Comparison of ENCODE assay signal across 18 cellular contexts in genomic region chr1:218492840-218493239, GRCh38.
"Had no signal": no experiment of that assay in that cellular context is flagged by ENCODE, and none has a peak within 500 bp of the region (broad histone marks: within the 10 kb centered on the region; RNA-seq: fewer than 3 reads in every experiment).

No MANE protein-coding gene starts in this region.

- H3K4me3 Mint-ChIP-seq: activated CD8-positive, alpha-beta T cell treated with anti-CD3 and anti-CD28 coated beads, Interleukin-2, amount 10 ng/mL, durations not matched to agents 7 days and 5 days; activated T-helper 1 cell treated with anti-CD3 and anti-CD28 coated beads, Interleukin-12 subunit alpha, Interleukin-12 subunit beta, Interleukin-2, Interleukin-4 antibody, amounts not matched to agents 30 ng/mL and 10 ng/mL and 1 ng/mL, durations not matched to agents 14 hours and 24 hours and 36 hours had no signal

- DNase-seq: activated CD8-positive, alpha-beta memory T cell treated with anti-CD3 and anti-CD28 coated beads, Interleukin-2, amount 50 U/mL, for 48 hours; activated CD8-positive, alpha-beta T cell treated with anti-CD3 and anti-CD28 coated beads, Interleukin-2, amount 10 ng/mL, durations not matched to agents 7 days and 5 days; activated naive CD4-positive, alpha-beta T cell; central memory CD4-positive, alpha-beta T cell; effector memory CD4-positive, alpha-beta T cell; erythroblast; midbrain; stimulated activated CD4-positive, alpha-beta T cell treated with anti-CD3 and anti-CD28 coated beads, Interleukin-4, amount 100 ng/mL, for 1 hour; stimulated activated CD8-positive, alpha-beta memory T cell treated with anti-CD3 and anti-CD28 coated beads, Interleukin-4, amount 100 ng/mL, for 48 hours; stomach; T-helper 9 cell; uterus had no signal

- H3K4me2 ChIP-seq: hepatocyte had no signal

- H3K4me3 ChIP-seq: coronary artery, hepatocyte, stomach, thoracic aorta, uterus had no signal

- H3K27ac ChIP-seq: coronary artery, hepatocyte, parathyroid adenoma, stomach, thoracic aorta, uterus, VCaP had no signal

- H2AFZ ChIP-seq: hepatocyte, parathyroid adenoma had no signal

- H3K4me1 ChIP-seq: parathyroid adenoma, uterus had no signal

- H3K36me3 ChIP-seq: stomach, thoracic aorta, uterus had no signal

- H3K27ac Mint-ChIP-seq: activated CD8-positive, alpha-beta T cell treated with anti-CD3 and anti-CD28 coated beads, Interleukin-2, amount 10 ng/mL, durations not matched to agents 7 days and 5 days; activated T-helper 1 cell treated with anti-CD3 and anti-CD28 coated beads, Interleukin-12 subunit alpha, Interleukin-12 subunit beta, Interleukin-2, Interleukin-4 antibody, amounts not matched to agents 30 ng/mL and 10 ng/mL and 1 ng/mL, durations not matched to agents 14 hours and 24 hours and 36 hours had no signal

- ATAC-seq: activated CD8-positive, alpha-beta T cell treated with anti-CD3 and anti-CD28 coated beads, Interleukin-2, amount 10 ng/mL, durations not matched to agents 7 days and 5 days had no signal

- H3K9ac ChIP-seq: parathyroid adenoma had no signal

- H3K9me3 Mint-ChIP-seq: activated T-helper 1 cell treated with anti-CD3 and anti-CD28 coated beads, Interleukin-12 subunit alpha, Interleukin-12 subunit beta, Interleukin-2, Interleukin-4 antibody, amounts not matched to agents 30 ng/mL and 10 ng/mL and 1 ng/mL, durations not matched to agents 14 hours and 24 hours and 36 hours had no signal

- H3K9me3 ChIP-seq: stomach, thoracic aorta, uterus had no signal

- H3K27me3 ChIP-seq: hepatocyte, stomach, uterus had no signal
